In the genomic region with DNA sequence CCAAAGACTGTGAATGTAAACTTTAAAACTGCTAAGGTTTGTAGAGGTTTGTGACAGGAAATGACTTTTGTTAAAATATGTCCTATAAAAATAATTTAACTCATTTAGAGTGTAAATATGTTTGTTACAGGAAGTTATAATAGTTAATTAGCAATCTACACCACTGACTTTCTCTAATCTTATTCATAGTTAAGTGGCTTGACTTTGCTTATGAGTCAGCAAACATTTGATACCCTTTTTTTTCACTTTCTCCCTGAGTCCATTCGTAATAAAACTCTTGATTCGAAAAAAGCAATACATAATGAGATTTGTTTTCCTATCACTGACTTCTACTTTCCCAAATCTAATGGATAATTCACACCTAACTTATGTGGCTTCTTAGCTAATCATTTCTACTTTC, we compare ENCODE assay signal across 22 cellular contexts.
"Had no signal": no experiment of that assay in that cellular context is flagged by ENCODE, and none has a peak within 500 bp of the region (broad histone marks: within the 10 kb centered on the region; RNA-seq: fewer than 3 reads in every experiment).

No MANE protein-coding gene starts in this region.

- H3K4me3 ChIP-seq: adrenal gland, upper lobe of right lung had no signal

- H3K9me3 ChIP-seq: adrenal gland, upper lobe of right lung had no signal

- H3K36me3 ChIP-seq: adrenal gland, upper lobe of right lung had no signal

- H3K27me3 ChIP-seq: adrenal gland, upper lobe of right lung had no signal

- H3K27ac ChIP-seq: adrenal gland, epithelial cell of prostate, upper lobe of right lung had no signal

- DNase-seq: activated CD4-positive, alpha-beta T cell treated with anti-CD3 and anti-CD28 coated beads for 36 hours; activated CD4-positive, alpha-beta T cell treated with anti-CD3 and anti-CD28 coated beads, Interleukin-2, amount 50 U/mL, for 48 hours; activated gamma-delta T cell; adrenal gland; effector memory CD8-positive, alpha-beta T cell; foreskin melanocyte; glutamatergic neuron; hippocampal formation; islet precursor cell; occipital lobe; posterior cingulate gyrus; retina; stimulated activated CD4-positive, alpha-beta T cell treated with anti-CD3 and anti-CD28 coated beads, Interleukin-12 subunit alpha, Interleukin-12 subunit beta, amount 100 ng/mL, for 4 hours; stimulated activated CD4-positive, alpha-beta T cell treated with anti-CD3 and anti-CD28 coated beads, Interleukin-1b, Interleukin-23, amount 100 ng/mL, for 48 hours; stimulated activated CD8-positive, alpha-beta memory T cell treated with anti-CD3 and anti-CD28 coated beads, Interleukin-4, amount 100 ng/mL, for 48 hours; stimulated activated naive CD4-positive, alpha-beta T cell; T-helper 17 cell; upper lobe of right lung had no signal

- ATAC-seq: activated CD4-positive, alpha-beta T cell treated with anti-CD3 and anti-CD28 coated beads for 36 hours; activated naive CD4-positive, alpha-beta T cell treated with anti-CD3 and anti-CD28 coated beads, Interleukin-2, amount 50 U/mL, for 72 hours; effector memory CD8-positive, alpha-beta T cell; left lobe of liver; T-helper 17 cell; upper lobe of right lung; WTC11 had no signal

- H3K4me1 ChIP-seq: adrenal gland, upper lobe of right lung had no signal
